In the genomic region with DNA sequence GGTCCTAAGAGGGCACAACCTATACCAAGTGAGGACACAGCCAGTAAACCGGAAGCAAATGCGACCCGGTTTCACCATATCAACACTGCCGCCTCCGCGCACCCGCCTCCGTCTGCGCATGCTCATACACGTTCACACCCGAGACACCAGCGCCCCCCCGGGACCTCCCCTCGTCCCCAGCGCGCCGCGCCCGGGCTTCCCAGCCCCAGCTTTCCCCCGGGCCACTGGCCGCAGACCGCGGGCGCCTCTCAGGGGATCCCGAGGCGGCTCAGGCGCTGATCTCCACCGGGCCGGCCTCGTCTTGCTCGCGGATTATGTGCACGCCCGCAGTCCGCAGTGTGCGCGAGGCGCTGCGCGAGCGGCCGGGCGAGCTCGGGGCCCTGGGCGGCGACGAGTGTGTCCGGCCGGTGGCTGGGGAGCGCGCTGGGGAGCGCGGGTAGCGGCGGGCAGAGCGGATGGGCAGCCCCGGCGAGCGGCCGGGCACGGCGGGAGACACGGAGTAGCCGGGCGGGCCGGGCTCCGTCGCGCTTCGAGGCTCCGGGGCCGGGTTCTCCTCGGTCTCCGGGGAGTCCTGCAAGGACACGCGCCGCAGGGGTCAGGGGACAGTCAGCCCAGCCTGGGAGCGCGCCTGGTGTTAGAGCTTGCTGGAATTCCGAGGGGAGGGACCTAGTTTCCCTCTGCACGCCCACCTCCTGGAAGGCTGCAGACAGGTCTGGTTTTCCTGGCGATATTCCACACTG, we compare ENCODE assay signal across 8 cellular contexts. TPM values are rescaled to one million over a fixed set of nuclear protein-coding genes. Genes with fewer than 3 reads are reported as not detected.
A peak's percentile ranks its signal among the peaks of the same experiment; 100 is the strongest.
DNase-seq lines count a peak whose midpoint lies in the region; ATAC-seq and TF ChIP-seq lines count a peak whose summit lies in the region.

No MANE protein-coding gene starts in this region.

- H3K4me1 Mint-ChIP-seq in activated naive CD4-positive, alpha-beta T cell treated with anti-CD3 and anti-CD28 coated beads for 36 hours (ENCODE audit: low read depth), result peaks cover 22% of the 10 kb centered on the region
- no peaks in the 10 kb centered on the region for H3K4me1 Mint-ChIP-seq in progenitor cell of endocrine pancreas (ENCODE audit: low read depth)

- ATAC-seq in GM21390 (IDR thresholded peaks at IDR 0.05; ENCODE audit: unreplicated experiment) (peak; percentile 59), Right ventricle myocardium superior (ENCODE audit: poor library complexity) (peak; percentile 85), HG02571 (IDR thresholded peaks at IDR 0.05; ENCODE audit: unreplicated experiment) (no peak)

- H3K9me3 Mint-ChIP-seq in activated naive CD4-positive, alpha-beta T cell treated with anti-CD3 and anti-CD28 coated beads for 36 hours, result no peaks in the 10 kb centered on the region
- H3K9me3 Mint-ChIP-seq in progenitor cell of endocrine pancreas (ENCODE audit: low read depth), result no peaks in the 10 kb centered on the region

- H3K27ac Mint-ChIP-seq in activated naive CD4-positive, alpha-beta T cell treated with anti-CD3 and anti-CD28 coated beads for 36 hours, result no peak overlapping the region
- H3K27ac Mint-ChIP-seq in progenitor cell of endocrine pancreas, result peak overlapping the region; percentile 84

- peak overlapping the region; percentile 55 for H3K4me3 Mint-ChIP-seq in activated naive CD4-positive, alpha-beta T cell treated with anti-CD3 and anti-CD28 coated beads for 36 hours
- H3K4me3 Mint-ChIP-seq in progenitor cell of endocrine pancreas (ENCODE audit: low read depth), result peak overlapping the region; percentile 68

- H3K27me3 ChIP-seq in tibial artery, result peaks cover 0 to 25% of the 10 kb centered on the region in 2 donors

- TF ChIP-seq CTCF in progenitor cell of endocrine pancreas (IDR thresholded peaks at IDR 0.05; ENCODE audit: unreplicated experiment) (peak; percentile 13), tibial artery (IDR thresholded peaks at IDR 0.05) (no peak)

- CTCF ChIA-PET in activated naive CD4-positive, alpha-beta T cell treated with anti-CD3 and anti-CD28 coated beads for 36 hours (lab: Charles Lee), result interaction anchor here (0.9 to 2.0 kb wide), 4 partner anchors 13 to 221 kb away, joined by 4 to 8 read pairs (median 4); no protein-coding TSS in a partner anchor

- H3K36me3 Mint-ChIP-seq in activated naive CD4-positive, alpha-beta T cell treated with anti-CD3 and anti-CD28 coated beads for 36 hours (ENCODE audit: low read depth), result no peaks in the 10 kb centered on the region
- no peaks in the 10 kb centered on the region for H3K36me3 Mint-ChIP-seq in progenitor cell of endocrine pancreas (ENCODE audit: insufficient read depth)

- no peak overlapping the region for H3K27ac ChIP-seq in tibial artery

- H3K27me3 Mint-ChIP-seq in activated naive CD4-positive, alpha-beta T cell treated with anti-CD3 and anti-CD28 coated beads for 36 hours (ENCODE audit: low read depth), result no peaks in the 10 kb centered on the region
- H3K27me3 Mint-ChIP-seq in progenitor cell of endocrine pancreas, result peaks cover 42% of the 10 kb centered on the region

- DNase-seq in NCI-H748 (lab: John Stamatoyannopoulos, UW; ENCODE audit: unreplicated experiment) (peak; percentile 74), Right ventricle myocardium superior (peak; percentile 88), progenitor cell of endocrine pancreas (ENCODE audit: low spot score, unreplicated experiment) (peak; percentile 78), tibial artery (peak; percentile 71 to 78), NCI-H1694 (lab: John Stamatoyannopoulos, UW) (no peak)
- peak; percentile 83 for DNase-seq in activated naive CD4-positive, alpha-beta T cell treated with anti-CD3 and anti-CD28 coated beads for 36 hours

- H3K9me3 ChIP-seq in tibial artery, result no peaks in the 10 kb centered on the region

- no peaks in the 10 kb centered on the region for H3K36me3 ChIP-seq in tibial artery

- H3K4me1 ChIP-seq in tibial artery, result peaks cover 0 to 11% (median 7%) of the 10 kb centered on the region in 4 donors

- peak overlapping the region; percentile 42 to 56 for H3K4me3 ChIP-seq in tibial artery

- intact Hi-C loops in activated naive CD4-positive, alpha-beta T cell treated with anti-CD3 and anti-CD28 coated beads for 36 hours (cut with micrococcal nuclease), result loop anchor here (1.0 to 2.0 kb wide), 3 partner anchors 33 to 120 kb away; a partner anchor contains a TSS
- intact Hi-C loops in Right ventricle myocardium superior (cut with DNase I) (no loop called here), tibial artery (cut with DNase I; ENCODE audit: low total_unique reads) (no loop called here)

RNA-seq across cellular contexts. Expression of a gene that starts 2.0 kb away (rescaled TPM):
- total RNA-seq in activated naive CD4-positive, alpha-beta T cell treated with anti-CD3 and anti-CD28 coated beads for 36 hours, result not detected
- total RNA-seq in Right ventricle myocardium superior, result not detected
- total RNA-seq in progenitor cell of endocrine pancreas, result not detected in 2 replicates

RNA-seq across cellular contexts. Expression of a gene that starts 14.8 kb away (rescaled TPM):
- total RNA-seq in activated naive CD4-positive, alpha-beta T cell treated with anti-CD3 and anti-CD28 coated beads for 36 hours, result not detected
- total RNA-seq in Right ventricle myocardium superior, result 0.35 TPM
- 0.07 and 0.13 TPM in 2 replicates for total RNA-seq in progenitor cell of endocrine pancreas

RNA-seq across cellular contexts. Expression of a gene that starts 23.4 kb away (rescaled TPM):
- total RNA-seq in activated naive CD4-positive, alpha-beta T cell treated with anti-CD3 and anti-CD28 coated beads for 36 hours, result not detected
- total RNA-seq in Right ventricle myocardium superior (21.9 TPM), progenitor cell of endocrine pancreas (not detected in 2 replicates)

RNA-seq across cellular contexts. Expression of a gene that starts 33.0 kb away (rescaled TPM):
- total RNA-seq in activated naive CD4-positive, alpha-beta T cell treated with anti-CD3 and anti-CD28 coated beads for 36 hours, result 1 to 10 TPM; 6.1 to 7.3 TPM
- 0.24 TPM for total RNA-seq in Right ventricle myocardium superior
- 3.8 and 4.0 TPM in 2 replicates for total RNA-seq in progenitor cell of endocrine pancreas

RNA-seq across cellular contexts. Expression of a gene that starts 55.8 kb away (rescaled TPM):
- 10 to 100 TPM; 24.2 to 24.5 TPM for total RNA-seq in activated naive CD4-positive, alpha-beta T cell treated with anti-CD3 and anti-CD28 coated beads for 36 hours
- total RNA-seq in Right ventricle myocardium superior (3.0 TPM), progenitor cell of endocrine pancreas (9.9 and 10.2 TPM in 2 replicates)

Comparison
In these comparisons a context has a peak if more than half of its experiments do, and no peak if none do; other contexts are left out.
1. RNA of a gene that starts 23.4 kb away (total RNA-seq): 21.9 TPM in Right ventricle myocardium superior (single experiment); not detected in activated naive CD4-positive, alpha-beta T cell treated with anti-CD3 and anti-CD28 coated beads for 36 hours and not detected in progenitor cell of endocrine pancreas; every median in the first group is over 10 times any median in the second.